Comparison of ENCODE assay signal across 10 cellular contexts in the genomic region with DNA sequence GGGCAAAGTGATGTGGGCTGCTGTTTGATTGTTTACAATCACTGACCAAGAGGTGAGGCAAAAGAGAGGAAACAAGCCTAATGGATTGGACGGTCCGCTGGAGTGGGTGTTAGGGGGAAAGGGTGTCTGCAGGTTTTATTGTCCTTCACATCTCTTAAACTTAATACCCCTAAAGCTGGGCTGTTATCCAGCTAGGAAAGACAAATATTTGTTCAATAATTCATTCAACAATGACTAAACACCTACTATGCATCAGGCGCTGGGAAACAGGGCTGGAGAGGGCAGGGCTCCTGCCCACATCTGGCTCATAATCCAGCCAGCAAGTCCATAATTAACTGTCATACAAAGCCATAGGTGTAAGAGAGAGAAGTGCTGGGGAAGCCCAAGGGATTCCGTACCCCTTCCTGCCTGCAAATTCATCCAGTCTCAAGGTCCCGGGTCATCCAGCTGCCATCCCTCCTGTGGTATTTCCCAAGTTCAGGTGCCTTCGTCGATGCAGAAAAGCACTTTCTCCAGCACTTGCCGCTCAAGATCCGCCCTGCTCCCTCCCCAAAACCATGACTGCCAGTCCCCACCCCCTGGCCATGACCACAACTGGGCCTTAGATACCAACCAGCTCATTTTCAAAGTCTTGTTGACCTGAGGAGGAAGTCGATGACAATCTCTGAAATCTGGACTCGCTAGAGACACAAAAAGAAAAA. TPM values are rescaled to one million over a fixed set of nuclear protein-coding genes. Genes with fewer than 3 reads are reported as not detected.
DNase-seq lines count a peak whose midpoint lies in the region; ATAC-seq and TF ChIP-seq lines count a peak whose summit lies in the region.
"Had no signal": no experiment of that assay in that cellular context is flagged by ENCODE, and none has a peak within 500 bp of the region (broad histone marks: within the 10 kb centered on the region; RNA-seq: fewer than 3 reads in every experiment).

No MANE protein-coding gene starts in this region.

- H3K27ac ChIP-seq in CD4-positive, alpha-beta memory T cell (ENCODE audit: low read depth, low read length): no peak overlapping the region
- H3K27ac ChIP-seq in PC-3 (ENCODE audit: low read length): peak overlapping the region; percentile 92
- H3K27ac ChIP-seq in sigmoid colon: no peak overlapping the region
- H3K27ac ChIP-seq: testis had no signal

- peaks cover 46 to 87% of the 10 kb centered on the region in 2 donors for H3K36me3 Mint-ChIP-seq in CD4-positive, alpha-beta memory T cell
- peaks cover 32% of the 10 kb centered on the region for H3K36me3 Mint-ChIP-seq in HFFc6 (ENCODE audit: low read depth)

- TF ChIP-seq EP300 in sigmoid colon (IDR thresholded peaks at IDR 0.05): no peak

- intact Hi-C loops in CD4-positive, alpha-beta memory T cell (cut with micrococcal nuclease): no loop called here
- intact Hi-C loops in PC-3 (cut with micrococcal nuclease) (loop anchor here (1.0 kb wide), 2 partner anchors 49 to 53 kb away; a partner anchor contains a TSS), sigmoid colon (cut with DNase I) (no loop called here)

- no peaks in the 10 kb centered on the region for H3K9me2 ChIP-seq in PC-3 (replicated peaks; ENCODE audit: low read length)

- ATAC-seq in PC-3 (peak; percentile 86), GM19351 (IDR thresholded peaks at IDR 0.05; ENCODE audit: unreplicated experiment) (no peak)

- H3K27me3 ChIP-seq in CD4-positive, alpha-beta memory T cell (ENCODE audit: insufficient read depth, low read length): no peaks in the 10 kb centered on the region
- H3K27me3 ChIP-seq in PC-3 (ENCODE audit: low read length) (no peaks in the 10 kb centered on the region), sigmoid colon (no peaks in the 10 kb centered on the region)
- H3K27me3 ChIP-seq: testis had no signal

- H3K9ac ChIP-seq in PC-3 (ENCODE audit: low read length): peak overlapping the region; percentile 51

- H3K4me3 ChIP-seq in CD4-positive, alpha-beta memory T cell (ENCODE audit: low read length in 2 of 2): no peak overlapping the region
- peak overlapping the region; percentile 26 for H3K4me3 ChIP-seq in PC-3 (ENCODE audit: low read length)
- no peak overlapping the region for H3K4me3 ChIP-seq in fibroblast of mammary gland (ENCODE audit: control insufficient read depth, low read depth, low read length)
- H3K4me3 ChIP-seq in sigmoid colon: no peak overlapping the region
- H3K4me3 ChIP-seq: testis had no signal

- peaks cover 34% of the 10 kb centered on the region for H3K79me2 ChIP-seq in PC-3 (ENCODE audit: low read length)

- CTCF ChIA-PET in CD4-positive, alpha-beta memory T cell (lab: Charles Lee; ENCODE audit: partially characterized antibody): interaction anchor here (1.2 to 3.3 kb wide), 3 partner anchors 10 to 39 kb away, joined by 3 to 22 read pairs (median 13); a partner anchor contains a TSS
- CTCF ChIA-PET in PC-3 (lab: Charles Lee): interaction anchor here (0.5 to 1.5 kb wide), 10 partner anchors 9 to 1327 kb away, joined by 3 to 11 read pairs (median 4); a partner anchor contains a TSS

- TF ChIP-seq CTCF in HFFc6 (IDR thresholded peaks at IDR 0.05) (no peak), PC-3 (conservative IDR thresholded peaks at IDR 0.05; ENCODE audit: low read depth, low read length) (no peak), fibroblast of mammary gland (conservative IDR thresholded peaks at IDR 0.05; ENCODE audit: control insufficient read depth, insufficient read depth, low read depth, low read length) (no peak), GM10266 (IDR thresholded peaks at IDR 0.05; ENCODE audit: control insufficient read depth, insufficient read depth, low read depth, missing control alignments) (no peak), sigmoid colon (IDR thresholded peaks at IDR 0.05) (no peak)

- no TSS peak for BruUV-seq in PC-3 (replicated peaks; lab: Mats Ljungman, UMichigan)

- peak overlapping the region; percentile 5 to 72 (median 51) for H3K4me3 Mint-ChIP-seq in CD4-positive, alpha-beta memory T cell
- H3K4me3 Mint-ChIP-seq in HFFc6: no peak overlapping the region

- no peaks in the 10 kb centered on the region for H3K9me3 Mint-ChIP-seq in CD4-positive, alpha-beta memory T cell
- no peaks in the 10 kb centered on the region for H3K9me3 Mint-ChIP-seq in HFFc6

- DNase-seq in CD4-positive, alpha-beta memory T cell: no peak
- DNase-seq in HFFc6: no peak
- peak; percentile 99 for DNase-seq in PC-3
- peak; percentile 35 for DNase-seq in fibroblast of mammary gland (ENCODE audit: low read depth)
- DNase-seq in GM10266 (ENCODE audit: extremely low spot score): no peak
- no peak for DNase-seq in sigmoid colon
- no peak for DNase-seq in stimulated activated CD4-positive, alpha-beta T cell treated with anti-CD3 and anti-CD28 coated beads, Interleukin-1b, Interleukin-23, amount 100 ng/mL, for 48 hours
- DNase-seq: cortex of kidney, testis had no signal

- 66 to 72% methylated on average over 11 of the region's 11 CpGs for WGBS in sigmoid colon, 2 donors

- POLR2A ChIA-PET in CD4-positive, alpha-beta memory T cell (lab: Charles Lee; ENCODE audit: partially characterized antibody): interaction anchor here (1.0 to 17.9 kb wide), 8 partner anchors 10 to 444 kb away, joined by 3 to 730 read pairs (median 8); a partner anchor contains a TSS
- POLR2A ChIA-PET in PC-3 (lab: Charles Lee; ENCODE audit: unreplicated experiment): interaction anchor here (0.6 to 2.0 kb wide), 8 partner anchors 10 to 1649 kb away, joined by 3 to 16 read pairs (median 9); a partner anchor contains a TSS

- H3K27me3 Mint-ChIP-seq in CD4-positive, alpha-beta memory T cell: no peaks in the 10 kb centered on the region
- H3K27me3 Mint-ChIP-seq in HFFc6 (ENCODE audit: insufficient read depth): no peaks in the 10 kb centered on the region

- H2AFZ ChIP-seq in PC-3 (ENCODE audit: low read length): no peak overlapping the region

- peaks cover 19% of the 10 kb centered on the region for H3F3A ChIP-seq in PC-3 (ENCODE audit: low read length, unreplicated experiment)

- peaks cover 65% of the 10 kb centered on the region for H3K4me1 ChIP-seq in CD4-positive, alpha-beta memory T cell (ENCODE audit: insufficient read depth, low read length)
- H3K4me1 ChIP-seq in PC-3 (ENCODE audit: insufficient read depth, low read length) (peaks cover 68% of the 10 kb centered on the region), sigmoid colon (no peaks in the 10 kb centered on the region)
- H3K4me1 ChIP-seq: testis had no signal

- peaks cover 71% of the 10 kb centered on the region for H3K36me3 ChIP-seq in CD4-positive, alpha-beta memory T cell (ENCODE audit: insufficient read depth, low read length)
- H3K36me3 ChIP-seq in PC-3 (ENCODE audit: low read depth, low read length): peaks cover 53% of the 10 kb centered on the region
- H3K36me3 ChIP-seq in sigmoid colon: peaks cover 19 to 94% (median 32%) of the 10 kb centered on the region in 4 donors

- H3K9me3 ChIP-seq in CD4-positive, alpha-beta memory T cell (ENCODE audit: control insufficient read depth in 1 of 2, low read length in 2 of 2): no peaks in the 10 kb centered on the region
- no peaks in the 10 kb centered on the region for H3K9me3 ChIP-seq in PC-3 (ENCODE audit: low read length)
- no peaks in the 10 kb centered on the region for H3K9me3 ChIP-seq in sigmoid colon
- H3K9me3 ChIP-seq: testis had no signal

- H3K4me2 ChIP-seq in PC-3 (ENCODE audit: low read length): peak overlapping the region; percentile 72

- no peak for TF ChIP-seq POLR2A in sigmoid colon (IDR thresholded peaks at IDR 0.05)

- H3K4me1 Mint-ChIP-seq in CD4-positive, alpha-beta memory T cell: peaks cover 41 to 83% (median 63%) of the 10 kb centered on the region in 4 donors
- peaks cover 18% of the 10 kb centered on the region for H3K4me1 Mint-ChIP-seq in HFFc6 (ENCODE audit: low read depth)

- H4K20me1 ChIP-seq in PC-3 (ENCODE audit: low read length): peaks cover 12% of the 10 kb centered on the region; the same call in 1 of the 2 replicates

- H3K27ac Mint-ChIP-seq in CD4-positive, alpha-beta memory T cell: peak overlapping the region; percentile 2 to 85 (median 65)
- H3K27ac Mint-ChIP-seq in HFFc6: peak overlapping the region; percentile 14; the same call in 1 of the 2 replicates

RNA-seq across cellular contexts. Expression of a gene that starts 10.7 kb away (rescaled TPM):
- 100 to 1,000 TPM; 476 to 507 TPM for total RNA-seq in CD4-positive, alpha-beta memory T cell
- polyA plus RNA-seq in CD4-positive, alpha-beta memory T cell: 10 to 100 TPM; 46.2 to 79.5 TPM
- total RNA-seq in HFFc6 (2021; fragmentation: NEBNext Ultra II Directional; extraction: Animal tissue kit (Norgen Biotek cat#: 25700)): 10 to 100 TPM; 18.9 to 29.1 (median 22.0) TPM
- total RNA-seq in PC-3 (2014; rRNA removed): 47.5 and 59.3 TPM in 2 replicates
- 10 to 100 TPM; 25.3 to 94.4 (median 36.9) TPM for total RNA-seq in sigmoid colon
- polyA plus RNA-seq in sigmoid colon: 100 to 1,000 TPM in 1 of 3 donors, 1 to 10 TPM in 2; 3.0 to 103 (median 5.5) TPM

RNA-seq across cellular contexts. Expression of a gene that starts 17.4 kb away (rescaled TPM):
- under 1 TPM; 0.55 to 0.75 TPM for total RNA-seq in CD4-positive, alpha-beta memory T cell
- polyA plus RNA-seq in CD4-positive, alpha-beta memory T cell: not detected
- total RNA-seq in HFFc6 (2021; fragmentation: NEBNext Ultra II Directional; extraction: Animal tissue kit (Norgen Biotek cat#: 25700)): not detected
- total RNA-seq in PC-3 (2014; rRNA removed): not detected in 2 replicates
- not detected for total RNA-seq in sigmoid colon
- polyA plus RNA-seq in sigmoid colon: 100 to 1,000 TPM in 1 of 3 donors, 10 to 100 TPM in 2; 14.4 to 120 (median 46.2) TPM

RNA-seq across cellular contexts. Expression of a gene that starts 52.5 kb away (rescaled TPM):
- total RNA-seq in CD4-positive, alpha-beta memory T cell: 100 to 1,000 TPM; 102 to 116 TPM
- polyA plus RNA-seq in CD4-positive, alpha-beta memory T cell: 10 to 100 TPM; 73.6 to 86.6 TPM
- total RNA-seq in HFFc6 (2021; fragmentation: NEBNext Ultra II Directional; extraction: Animal tissue kit (Norgen Biotek cat#: 25700)): 10 to 100 TPM; 50.7 to 56.3 (median 52.8) TPM
- total RNA-seq in PC-3 (2014; rRNA removed) (57.7 and 69.0 TPM in 2 replicates), sigmoid colon (10 to 100 TPM; 31.0 to 40.5 (median 34.0) TPM)
- 10 to 100 TPM; 33.8 to 74.4 (median 36.0) TPM for polyA plus RNA-seq in sigmoid colon

Comparison
In these comparisons a context has a peak if more than half of its experiments do, and no peak if none do; other contexts are left out.
1. DNase-seq: peak in PC-3 (single experiment) and fibroblast of mammary gland (single experiment); none in CD4-positive, alpha-beta memory T cell (0 of 5), HFFc6 (single experiment), GM10266 (single experiment), sigmoid colon (single experiment) and stimulated activated CD4-positive, alpha-beta T cell treated with anti-CD3 and anti-CD28 coated beads, Interleukin-1b, Interleukin-23, amount 100 ng/mL, for 48 hours (single experiment).